Comparison of ENCODE assay signal across 34 cellular contexts in genomic region chr5:152472096-152472495, GRCh38.
"Had no signal": no experiment of that assay in that cellular context is flagged by ENCODE, and none has a peak within 500 bp of the region (broad histone marks: within the 10 kb centered on the region; RNA-seq: fewer than 3 reads in every experiment).

No MANE protein-coding gene starts in this region.

- H3K4me3 ChIP-seq: MG63 had no signal

- H3K9ac ChIP-seq: KMS-11 had no signal

- H3K9me3 ChIP-seq: MG63 had no signal

- H3K4me2 ChIP-seq: KMS-11 had no signal

- DNase-seq: Karpas-422, Kasumi-1, MG63, MM.1S, MV-4-11, NCI-H1048, NCI-H1092, NCI-H1092 treated with DMSO at 0.1 percent for 48 hours, NCI-H1105, NCI-H1105 treated with DMSO at 0.1 percent for 48 hours, NCI-H1417, NCI-H1417 treated with DMSO at 0.1 percent for 48 hours, NCI-H1436, NCI-H1436 treated with DMSO at 0.1 percent for 48 hours, NCI-H146, NCI-H1694, NCI-H1694 treated with DMSO at 0.1 percent for 48 hours, NCI-H187, NCI-H187 treated with DMSO at 0.1 percent for 48 hours, NCI-H1930, NCI-H2029, NCI-H2029 treated with DMSO at 0.1 percent for 48 hours, NCI-H2081, NCI-H2081 treated with DMSO at 0.1 percent for 48 hours, NCI-H2107, NCI-H2171, NCI-H2171 treated with DMSO at 0.1 percent for 48 hours, NCI-H2227 treated with DMSO at 0.1 percent for 48 hours, NCI-H226, NCI-H345, NCI-H446, NCI-H446 treated with DMSO at 0.1 percent for 48 hours, NCI-H510A had no signal

- H3K27ac ChIP-seq: KMS-11 had no signal

- H3K36me3 ChIP-seq: MG63 had no signal
